22 cellular contexts compared by ENCODE assay signal in the genomic region with DNA sequence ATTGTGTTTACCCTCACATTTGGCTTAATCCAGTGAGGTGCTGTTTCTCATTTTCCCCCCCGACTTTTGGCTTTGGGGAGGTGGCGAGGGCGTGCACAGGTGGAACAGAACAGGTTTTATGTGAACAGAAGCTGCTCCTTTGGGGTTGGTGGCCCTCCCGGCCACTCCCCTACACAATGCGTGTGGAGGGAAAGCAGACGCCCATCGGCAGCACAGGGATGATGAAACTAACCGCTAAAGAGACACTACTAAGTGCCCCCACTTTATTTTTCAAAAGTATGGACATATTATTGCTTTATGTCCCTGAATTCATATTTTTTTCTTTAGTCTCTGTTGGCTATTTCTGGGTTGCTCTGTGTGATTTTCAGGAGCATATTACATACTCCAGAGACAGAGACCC.
"Had no signal": no experiment of that assay in that cellular context is flagged by ENCODE, and none has a peak within 500 bp of the region (broad histone marks: within the 10 kb centered on the region; RNA-seq: fewer than 3 reads in every experiment).

No MANE protein-coding gene starts in this region.

- H3K9ac ChIP-seq: parathyroid adenoma had no signal

- ATAC-seq: effector memory CD8-positive, alpha-beta T cell; gastroesophageal sphincter; left colon; left ventricle myocardium superior; psoas muscle; right lobe of liver had no signal

- H2AFZ ChIP-seq: hepatocyte, parathyroid adenoma had no signal

- H3K36me3 ChIP-seq: esophagus squamous epithelium, gastroesophageal sphincter, right lobe of liver, stomach, thoracic aorta, transverse colon had no signal

- H3K27ac ChIP-seq: epithelial cell of prostate, esophagus squamous epithelium, gastroesophageal sphincter, hepatocyte, parathyroid adenoma, psoas muscle, right lobe of liver, stomach, thoracic aorta, transverse colon had no signal

- H3K79me2 ChIP-seq: hepatocyte, parathyroid adenoma had no signal

- H3K4me3 ChIP-seq: esophagus squamous epithelium, gastroesophageal sphincter, hepatocyte, lung, psoas muscle, right lobe of liver, stomach, thoracic aorta, transverse colon had no signal

- H3K4me2 ChIP-seq: hepatocyte had no signal

- H3K27me3 ChIP-seq: hepatocyte, right lobe of liver had no signal

- FAIRE-seq: kidney had no signal

- DNase-seq: effector memory CD8-positive, alpha-beta T cell; esophagus squamous epithelium; foreskin fibroblast; kidney; left colon; left ventricle myocardium superior; mesenchymal stem cell; midbrain; occipital lobe; psoas muscle; right lobe of liver; stimulated activated CD4-positive, alpha-beta T cell treated with anti-CD3 and anti-CD28 coated beads, Interleukin-2, amount 100 ng/mL, for 24 hours; stimulated activated naive CD4-positive, alpha-beta T cell; stomach; substantia nigra; transverse colon had no signal

- H3K4me1 ChIP-seq: gastroesophageal sphincter, parathyroid adenoma, psoas muscle, right lobe of liver, stomach, transverse colon had no signal

- H3K9me3 ChIP-seq: esophagus squamous epithelium, gastroesophageal sphincter, psoas muscle, right lobe of liver, stomach, thoracic aorta, transverse colon had no signal
